ENCODE assay signal across 8 cellular contexts in genomic region chr12:53675701-53676607, GRCh38.
DNase-seq lines count a peak whose midpoint lies in the region; ATAC-seq lines count a peak whose summit lies in the region.

Gene ATP5MC2 (minus strand): TSS chr12:53676083. CDS start chr12:53672614, 3,469 bp downstream.

- ATAC-seq in GM19025 (IDR thresholded peaks at IDR 0.05; ENCODE audit: low read depth, unreplicated experiment) (peak; percentile 95), HG03342 (IDR thresholded peaks at IDR 0.05; ENCODE audit: unreplicated experiment) (peak; percentile 95)

- DNase-seq in AML-193 (lab: John Stamatoyannopoulos, UW) (peak; percentile 97 to 98), NCI-H345 treated with DMSO at 0.1 percent for 48 hours (lab: John Stamatoyannopoulos, UW; ENCODE audit: unreplicated experiment) (peak; percentile 97), inferior parietal cortex (ENCODE audit: extremely low spot score) (peak; percentile 98)
- peak; percentile 89 to 95 (median 93) for DNase-seq in activated CD4-positive, CD25-positive, alpha-beta regulatory T cell (lab: John Stamatoyannopoulos, UW)
- peak; percentile 98 for DNase-seq in central memory CD4-positive, alpha-beta T cell
- peak; percentile 93 to 94 for DNase-seq in stimulated activated CD4-positive, alpha-beta T cell treated with anti-CD3 and anti-CD28 coated beads, Interleukin-12 subunit alpha, Interleukin-12 subunit beta, amount 100 ng/mL, for 24 hours (ENCODE audit: low read depth in 2 of 2)

Comparison
In these comparisons a context has a peak if more than half of its experiments do, and no peak if none do; other contexts are left out.
1. Peak in every context shown above with its lines: DNase-seq and ATAC-seq.